In the genomic region with DNA sequence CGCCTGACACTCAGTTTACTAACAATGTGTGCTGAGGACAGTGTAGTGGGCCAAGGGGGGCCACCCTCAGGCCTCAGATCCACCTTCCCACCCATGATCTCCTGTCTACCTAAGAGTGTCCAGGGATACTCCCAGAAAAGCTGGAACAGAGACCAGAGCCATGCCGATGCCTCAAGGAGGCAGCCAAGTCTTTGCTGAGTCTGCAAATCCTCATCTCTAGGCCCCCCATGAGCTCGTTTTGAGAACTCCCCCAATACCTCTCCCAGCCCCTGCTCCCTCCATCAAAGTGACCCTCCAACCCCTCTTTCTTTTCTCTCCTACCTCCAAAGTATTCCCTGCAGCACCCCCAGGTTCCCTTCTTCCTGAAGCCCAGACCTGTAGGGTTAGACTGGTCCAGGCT, we compare ENCODE assay signal across 1 cellular context.
TF ChIP-seq lines count a peak whose summit lies in the region.

No MANE protein-coding gene starts in this region.

TF ChIP-seq in HepG2, 621 proteins besides CTCF, POLR2A, EP300 and RAD21 (continued from another document):
- TF ChIP-seq, protein P1, sequence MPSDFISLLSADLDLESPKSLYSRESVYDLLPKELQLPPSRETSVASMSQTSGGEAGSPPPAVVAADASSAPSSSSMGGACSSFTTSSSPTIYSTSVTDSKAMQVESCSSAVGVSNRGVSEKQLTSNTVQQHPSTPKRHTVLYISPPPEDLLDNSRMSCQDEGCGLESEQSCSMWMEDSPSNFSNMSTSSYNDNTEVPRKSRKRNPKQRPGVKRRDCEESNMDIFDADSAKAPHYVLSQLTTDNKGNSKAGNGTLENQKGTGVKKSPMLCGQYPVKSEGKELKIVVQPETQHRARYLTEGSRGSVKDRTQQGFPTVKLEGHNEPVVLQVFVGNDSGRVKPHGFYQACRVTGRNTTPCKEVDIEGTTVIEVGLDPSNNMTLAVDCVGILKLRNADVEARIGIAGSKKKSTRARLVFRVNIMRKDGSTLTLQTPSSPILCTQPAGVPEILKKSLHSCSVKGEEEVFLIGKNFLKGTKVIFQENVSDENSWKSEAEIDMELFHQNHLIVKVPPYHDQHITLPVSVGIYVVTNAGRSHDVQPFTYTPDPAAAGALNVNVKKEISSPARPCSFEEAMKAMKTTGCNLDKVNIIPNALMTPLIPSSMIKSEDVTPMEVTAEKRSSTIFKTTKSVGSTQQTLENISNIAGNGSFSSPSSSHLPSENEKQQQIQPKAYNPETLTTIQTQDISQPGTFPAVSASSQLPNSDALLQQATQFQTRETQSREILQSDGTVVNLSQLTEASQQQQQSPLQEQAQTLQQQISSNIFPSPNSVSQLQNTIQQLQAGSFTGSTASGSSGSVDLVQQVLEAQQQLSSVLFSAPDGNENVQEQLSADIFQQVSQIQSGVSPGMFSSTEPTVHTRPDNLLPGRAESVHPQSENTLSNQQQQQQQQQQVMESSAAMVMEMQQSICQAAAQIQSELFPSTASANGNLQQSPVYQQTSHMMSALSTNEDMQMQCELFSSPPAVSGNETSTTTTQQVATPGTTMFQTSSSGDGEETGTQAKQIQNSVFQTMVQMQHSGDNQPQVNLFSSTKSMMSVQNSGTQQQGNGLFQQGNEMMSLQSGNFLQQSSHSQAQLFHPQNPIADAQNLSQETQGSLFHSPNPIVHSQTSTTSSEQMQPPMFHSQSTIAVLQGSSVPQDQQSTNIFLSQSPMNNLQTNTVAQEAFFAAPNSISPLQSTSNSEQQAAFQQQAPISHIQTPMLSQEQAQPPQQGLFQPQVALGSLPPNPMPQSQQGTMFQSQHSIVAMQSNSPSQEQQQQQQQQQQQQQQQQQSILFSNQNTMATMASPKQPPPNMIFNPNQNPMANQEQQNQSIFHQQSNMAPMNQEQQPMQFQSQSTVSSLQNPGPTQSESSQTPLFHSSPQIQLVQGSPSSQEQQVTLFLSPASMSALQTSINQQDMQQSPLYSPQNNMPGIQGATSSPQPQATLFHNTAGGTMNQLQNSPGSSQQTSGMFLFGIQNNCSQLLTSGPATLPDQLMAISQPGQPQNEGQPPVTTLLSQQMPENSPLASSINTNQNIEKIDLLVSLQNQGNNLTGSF (CRISPR knock-in tag; IDR thresholded peaks at IDR 0.05) = no peak
- TF ChIP-seq MAFF (IDR thresholded peaks at IDR 0.05; ENCODE audit: low read depth, low read length) (peak; percentile 64), MAFK (conservative IDR thresholded peaks at IDR 0.05 in 1 of 2, IDR thresholded peaks at IDR 0.05 in 1 of 2; ENCODE audit: low read length in 2 of 2) (peak; percentile 50 to 80)
